In genomic region chr22:44668886-44669724, GRCh38 we compare ENCODE assay signal across 1 cellular context.
TF ChIP-seq lines count a peak whose summit lies in the region.

No MANE protein-coding gene starts in this region.

TF ChIP-seq in HEK293, 187 proteins besides CTCF, POLR2A, EP300 and RAD21 (continued from another document and continues in another):
- TF ChIP-seq ZNF692 (tag by site-specific recombination; IDR thresholded peaks at IDR 0.05) (no peak), ZBTB49 (tag by site-specific recombination; IDR thresholded peaks at IDR 0.05; ENCODE audit: low read depth) (no peak), KLF9 (tag by site-specific recombination; IDR thresholded peaks at IDR 0.05; ENCODE audit: low read depth) (peak; percentile 57; the same call in 1 of the 2 replicates), ZNF16 (tag by site-specific recombination; IDR thresholded peaks at IDR 0.05; ENCODE audit: low read depth) (no peak), KLF10 (tag by site-specific recombination; IDR thresholded peaks at IDR 0.05) (no peak), ZNF658 (tag by site-specific recombination; IDR thresholded peaks at IDR 0.05) (no peak), ZNF211 (tag by site-specific recombination; IDR thresholded peaks at IDR 0.05; ENCODE audit: low read depth) (no peak), ZNF10 (tag by site-specific recombination; IDR thresholded peaks at IDR 0.05) (no peak), KLF7 (tag by site-specific recombination; IDR thresholded peaks at IDR 0.05; ENCODE audit: borderline replicate concordance) (no peak), ZSCAN30 (tag by site-specific recombination; IDR thresholded peaks at IDR 0.05) (no peak), PATZ1 (tag by site-specific recombination; IDR thresholded peaks at IDR 0.05) (peak; percentile 40; the same call in 1 of the 2 replicates), ZNF521 (tag by site-specific recombination; IDR thresholded peaks at IDR 0.05) (no peak), ZFHX2 (tag by site-specific recombination; conservative IDR thresholded peaks at IDR 0.05) (peak; percentile 15; the same call in 1 of the 2 replicates), PRDM2 (tag by site-specific recombination; IDR thresholded peaks at IDR 0.05; ENCODE audit: borderline replicate concordance) (no peak), ZNF785 (tag by site-specific recombination; IDR thresholded peaks at IDR 0.05) (no peak), ZNF677 (tag by site-specific recombination; IDR thresholded peaks at IDR 0.05) (no peak), ZNF311 (tag by site-specific recombination; IDR thresholded peaks at IDR 0.05; ENCODE audit: borderline replicate concordance) (no peak), REPIN1 (tag by site-specific recombination; IDR thresholded peaks at IDR 0.05; ENCODE audit: low read depth) (no peak), ZNF624 (tag by site-specific recombination; IDR thresholded peaks at IDR 0.05) (no peak), ZNF169 (tag by site-specific recombination; IDR thresholded peaks at IDR 0.05) (no peak), ZNF266 (tag by site-specific recombination; IDR thresholded peaks at IDR 0.05; ENCODE audit: low read depth) (no peak), ZNF529 (tag by site-specific recombination; IDR thresholded peaks at IDR 0.05; ENCODE audit: insufficient replicate concordance) (no peak), ZBTB26 (tag by site-specific recombination; optimal IDR thresholded peaks at IDR 0.05) (peak; percentile 44), ZSCAN4 (tag by site-specific recombination; IDR thresholded peaks at IDR 0.05) (no peak), OSR2 (tag by site-specific recombination; IDR thresholded peaks at IDR 0.05) (no peak), ZFP41 (tag by site-specific recombination; IDR thresholded peaks at IDR 0.05; ENCODE audit: borderline replicate concordance) (no peak), PRDM1 (tag by site-specific recombination; IDR thresholded peaks at IDR 0.05) (no peak), GLIS1 (tag by site-specific recombination; IDR thresholded peaks at IDR 0.05) (no peak), ELK4 (IDR thresholded peaks at IDR 0.05; ENCODE audit: borderline replicate concordance, low read depth, low read length) (no peak), ZNF221 (tag by site-specific recombination; IDR thresholded peaks at IDR 0.05; ENCODE audit: borderline replicate concordance) (no peak), ZBTB17 (tag by site-specific recombination; IDR thresholded peaks at IDR 0.05) (no peak), KLF17 (tag by site-specific recombination; IDR thresholded peaks at IDR 0.05) (no peak), ZNF639 (tag by site-specific recombination; IDR thresholded peaks at IDR 0.05) (no peak), ZNF366 (tag by site-specific recombination; conservative IDR thresholded peaks at IDR 0.05) (0 out of 2 replicates have a peak, but pooled peaks have one; percentile 18), ZNF132 (tag by site-specific recombination; IDR thresholded peaks at IDR 0.05; ENCODE audit: borderline replicate concordance) (no peak), ZNF555 (tag by site-specific recombination; conservative IDR thresholded peaks at IDR 0.05) (no peak), INSM2 (tag by site-specific recombination; IDR thresholded peaks at IDR 0.05) (no peak), ZNF610 (tag by site-specific recombination; IDR thresholded peaks at IDR 0.05; ENCODE audit: borderline replicate concordance) (no peak), ZBTB1 (tag by site-specific recombination; IDR thresholded peaks at IDR 0.05) (no peak), SETDB1 (IDR thresholded peaks at IDR 0.05; ENCODE audit: insufficient read length, low read length) (no peak), ZNF157 (tag by site-specific recombination; IDR thresholded peaks at IDR 0.05) (no peak), SP2 (tag by site-specific recombination; IDR thresholded peaks at IDR 0.05) (peak; percentile 23; the same call in 1 of the 2 replicates), ZIC2 (tag by site-specific recombination; IDR thresholded peaks at IDR 0.05) (no peak), HOXC10 (CRISPR knock-in tag; IDR thresholded peaks at IDR 0.05) (no peak), ZNF112 (tag by site-specific recombination; IDR thresholded peaks at IDR 0.05) (no peak)
